16 cellular contexts compared by ENCODE assay signal in genomic region chr5:150846301-150846650, GRCh38. TPM values are rescaled to one million over a fixed set of nuclear protein-coding genes. Genes with fewer than 3 reads are reported as not detected.
DNase-seq lines count a peak whose midpoint lies in the region; ATAC-seq and TF ChIP-seq lines count a peak whose summit lies in the region.
"Not testable (repeated sequence)": the region's sequence is repeated elsewhere in the genome, so short reads cannot be mapped to it uniquely, and the experiment has no call there.
"Had no signal": no experiment of that assay in that cellular context is flagged by ENCODE, and none has a peak within 500 bp of the region (broad histone marks: within the 10 kb centered on the region; RNA-seq: fewer than 3 reads in every experiment).

A gene with protein sequence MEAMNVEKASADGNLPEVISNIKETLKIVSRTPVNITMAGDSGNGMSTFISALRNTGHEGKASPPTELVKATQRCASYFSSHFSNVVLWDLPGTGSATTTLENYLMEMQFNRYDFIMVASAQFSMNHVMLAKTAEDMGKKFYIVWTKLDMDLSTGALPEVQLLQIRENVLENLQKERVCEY (plus strand): TSS chr5:150846521. CDS start chr5:150848124, 1,603 bp downstream.

- H4K20me1 ChIP-seq in HCT116 (ENCODE audit: insufficient read depth), result not testable (repeated sequence)

- peak within 1 kb of the TSS; percentile 54 for H3K4me3 ChIP-seq in CD4-positive, CD25-positive, alpha-beta regulatory T cell (ENCODE audit: low read depth, low read length)
- H3K4me3 ChIP-seq in HCT116 (replicated peaks in 1 of 2; ENCODE audit: low read depth in 1 of 2, low read length in 2 of 2), result not testable (repeated sequence)
- H3K4me3 ChIP-seq in Panc1 (ENCODE audit: low read depth in 2 of 2, low read length in 2 of 2), result peak within 1 kb of the TSS; percentile 5 to 37; a peak in 3 of 4 replicates
- H3K4me3 ChIP-seq in naive thymus-derived CD4-positive, alpha-beta T cell (ENCODE audit: low read length), result peak within 1 kb of the TSS; percentile 38

- peak in 2 of 3 donors; percentile 6 to 48 for DNase-seq in CD4-positive, CD25-positive, alpha-beta regulatory T cell
- not testable (repeated sequence) for DNase-seq in HCT116 (ENCODE audit: low read depth, low spot score); Panc1 (ENCODE audit: low read depth, low spot score); activated CD4-positive, alpha-beta T cell treated with anti-CD3 and anti-CD28 coated beads, Interleukin-2, amount 10 ng/mL, durations not matched to agents 24 days and 14 days
- DNase-seq in activated T-helper 2 cell treated with anti-CD3 and anti-CD28 coated beads, Interferon-gamma antibody, Interleukin-2, Interleukin-4, amounts not matched to agents 10 μg/mL and 5 μg/mL and 100 μg/mL, durations not matched to agents 14 hours and 24 hours and 36 hours (ENCODE audit: low spot score), result peak; percentile 35
- DNase-seq in central memory CD8-positive, alpha-beta T cell (ENCODE audit: low spot score in 2 of 2), result peak in 1 of 2 donors; percentile 40
- DNase-seq in naive thymus-derived CD4-positive, alpha-beta T cell, result peak in 7 of 9 donors; percentile 15 to 48 (median 39)
- DNase-seq in stimulated activated naive CD4-positive, alpha-beta T cell (lab: John Stamatoyannopoulos, UW), result peak; percentile 10 to 67 (median 38)

- not testable (repeated sequence) for H3K36me3 Mint-ChIP-seq in CD4-positive, CD25-positive, alpha-beta regulatory T cell; activated CD4-positive, alpha-beta T cell treated with anti-CD3 and anti-CD28 coated beads, Interleukin-2, amount 10 ng/mL, durations not matched to agents 24 days and 14 days (ENCODE audit: low read depth); activated T-helper 2 cell treated with anti-CD3 and anti-CD28 coated beads, Interferon-gamma antibody, Interleukin-2, Interleukin-4, amounts not matched to agents 10 μg/mL and 5 μg/mL and 100 μg/mL, durations not matched to agents 14 hours and 24 hours and 36 hours (ENCODE audit: low read depth); central memory CD8-positive, alpha-beta T cell (ENCODE audit: insufficient read depth); naive thymus-derived CD4-positive, alpha-beta T cell

- intact Hi-C loops in HCT116 (cut with micrococcal nuclease) (loop anchor here (2.0 to 5.0 kb wide), 2 partner anchors 145 to 189 kb away; partner anchors contain the start of gene RBM22), Panc1 (cut with micrococcal nuclease; ENCODE audit: unreplicated experiment) (loop anchor here (2.0 to 5.0 kb wide), 2 partner anchors 45 to 284 kb away; no protein-coding TSS in a partner anchor)
- intact Hi-C loops in activated CD4-positive, alpha-beta T cell treated with anti-CD3 and anti-CD28 coated beads, Interleukin-2, amount 10 ng/mL, durations not matched to agents 24 days and 14 days (cut with micrococcal nuclease), result loop anchor here (2.0 to 10.0 kb wide), 4 partner anchors 55 to 407 kb away; partner anchors contain the start of genes ANXA6 and GM2A
- intact Hi-C loops in activated T-helper 2 cell treated with anti-CD3 and anti-CD28 coated beads, Interferon-gamma antibody, Interleukin-2, Interleukin-4, amounts not matched to agents 10 μg/mL and 5 μg/mL and 100 μg/mL, durations not matched to agents 14 hours and 24 hours and 36 hours (cut with micrococcal nuclease), result loop anchor here (1.0 to 2.0 kb wide), 4 partner anchors 55 to 387 kb away; partner anchors contain the start of gene RBM22
- intact Hi-C loops in naive thymus-derived CD4-positive, alpha-beta T cell (cut with micrococcal nuclease), result loop anchor here (1.0 to 5.0 kb wide), 3 partner anchors 63 to 311 kb away; partner anchors contain the start of gene ANXA6 (in 1 of the 2)

- H3K9me2 ChIP-seq in HCT116 (ENCODE audit: insufficient read depth), result not testable (repeated sequence)

- H3K36me3 ChIP-seq in CD4-positive, CD25-positive, alpha-beta regulatory T cell (ENCODE audit: control insufficient read depth, insufficient read depth, low read length); HCT116 (ENCODE audit: control insufficient read depth in 1 of 2, insufficient read depth in 2 of 2, low read length in 2 of 2); Panc1 (ENCODE audit: control insufficient read depth, insufficient read depth, low read length); naive thymus-derived CD4-positive, alpha-beta T cell (ENCODE audit: control insufficient read depth in 2 of 3, insufficient read depth in 3 of 3, low read length in 3 of 3): not testable (repeated sequence)

- H3K4me3 Mint-ChIP-seq in CD4-positive, CD25-positive, alpha-beta regulatory T cell, result peak within 1 kb of the TSS; percentile 3 to 93 (median 86)
- H3K4me3 Mint-ChIP-seq in activated CD4-positive, alpha-beta T cell treated with anti-CD3 and anti-CD28 coated beads, Interleukin-2, amount 10 ng/mL, durations not matched to agents 24 days and 14 days, result peak within 1 kb of the TSS; percentile 80
- H3K4me3 Mint-ChIP-seq in activated T-helper 2 cell treated with anti-CD3 and anti-CD28 coated beads, Interferon-gamma antibody, Interleukin-2, Interleukin-4, amounts not matched to agents 10 μg/mL and 5 μg/mL and 100 μg/mL, durations not matched to agents 14 hours and 24 hours and 36 hours (ENCODE audit: low read depth), result peak within 1 kb of the TSS; percentile 73
- H3K4me3 Mint-ChIP-seq in central memory CD8-positive, alpha-beta T cell, result peak within 1 kb of the TSS; percentile 73
- H3K4me3 Mint-ChIP-seq in naive thymus-derived CD4-positive, alpha-beta T cell, result peak within 1 kb of the TSS; percentile 65 to 93 (median 88)

- H3K27me3 ChIP-seq in CD4-positive, CD25-positive, alpha-beta regulatory T cell (ENCODE audit: control insufficient read depth, insufficient read depth, low read length); HCT116 (ENCODE audit: insufficient read depth, low read length); Panc1 (ENCODE audit: control insufficient read depth, insufficient read depth, low read length); naive thymus-derived CD4-positive, alpha-beta T cell (ENCODE audit: control insufficient read depth in 2 of 2, insufficient read depth in 2 of 2, low read length in 2 of 2): not testable (repeated sequence)

- in situ Hi-C loops in Panc1 (cut with HindIII; ENCODE audit: low pct_unique_long_range_greater_than_20kb, low sequenced_read_pairs), result not testable (repeated sequence)

- not testable (repeated sequence) for H3K9ac ChIP-seq in HCT116 (ENCODE audit: low read length)

- not testable (repeated sequence) for ATAC-seq in CD4-positive, CD25-positive, alpha-beta regulatory T cell (ENCODE audit: low read depth in 2 of 2); HCT116; Panc1; naive thymus-derived CD4-positive, alpha-beta T cell
- peak; percentile 45 for ATAC-seq in central memory CD8-positive, alpha-beta T cell (replicated peaks; ENCODE audit: extremely low read depth, poor library complexity, severe bottlenecking)

- not testable (repeated sequence) for TF ChIP-seq CTCF in HCT116 (IDR thresholded peaks at IDR 0.05 in 2 of 3, conservative IDR thresholded peaks at IDR 0.05 in 1 of 3; ENCODE audit: borderline replicate concordance in 1 of 3, insufficient read depth in 1 of 3, low read depth in 2 of 3, low read length in 2 of 3); Panc1 (IDR thresholded peaks at IDR 0.05)

- peaks cover 6 to 19% (median 11%) of the 10 kb centered on the region in 4 donors for H3K4me1 Mint-ChIP-seq in CD4-positive, CD25-positive, alpha-beta regulatory T cell
- peaks cover 30% of the 10 kb centered on the region for H3K4me1 Mint-ChIP-seq in activated CD4-positive, alpha-beta T cell treated with anti-CD3 and anti-CD28 coated beads, Interleukin-2, amount 10 ng/mL, durations not matched to agents 24 days and 14 days
- H3K4me1 Mint-ChIP-seq in activated T-helper 2 cell treated with anti-CD3 and anti-CD28 coated beads, Interferon-gamma antibody, Interleukin-2, Interleukin-4, amounts not matched to agents 10 μg/mL and 5 μg/mL and 100 μg/mL, durations not matched to agents 14 hours and 24 hours and 36 hours (ENCODE audit: low read depth), result peaks cover 18% of the 10 kb centered on the region
- H3K4me1 Mint-ChIP-seq in central memory CD8-positive, alpha-beta T cell, result peaks cover 21% of the 10 kb centered on the region
- peaks cover 6 to 30% (median 19%) of the 10 kb centered on the region in 7 donors for H3K4me1 Mint-ChIP-seq in naive thymus-derived CD4-positive, alpha-beta T cell

- BruUV-seq in HCT116 (replicated peaks; lab: Mats Ljungman, UMichigan); Panc1 (replicated peaks; lab: Mats Ljungman, UMichigan): not testable (repeated sequence)

- H2AFZ ChIP-seq in HCT116 (ENCODE audit: low read depth, low read length, poor library complexity, severe bottlenecking), result peak within 1 kb of the TSS; percentile 84

- not testable (repeated sequence) for H3K27me3 Mint-ChIP-seq in CD4-positive, CD25-positive, alpha-beta regulatory T cell; activated CD4-positive, alpha-beta T cell treated with anti-CD3 and anti-CD28 coated beads, Interleukin-2, amount 10 ng/mL, durations not matched to agents 24 days and 14 days; activated T-helper 2 cell treated with anti-CD3 and anti-CD28 coated beads, Interferon-gamma antibody, Interleukin-2, Interleukin-4, amounts not matched to agents 10 μg/mL and 5 μg/mL and 100 μg/mL, durations not matched to agents 14 hours and 24 hours and 36 hours (ENCODE audit: low read depth); central memory CD8-positive, alpha-beta T cell; naive thymus-derived CD4-positive, alpha-beta T cell

- not testable (repeated sequence) for H3K9me3 Mint-ChIP-seq in CD4-positive, CD25-positive, alpha-beta regulatory T cell; activated CD4-positive, alpha-beta T cell treated with anti-CD3 and anti-CD28 coated beads, Interleukin-2, amount 10 ng/mL, durations not matched to agents 24 days and 14 days; activated T-helper 2 cell treated with anti-CD3 and anti-CD28 coated beads, Interferon-gamma antibody, Interleukin-2, Interleukin-4, amounts not matched to agents 10 μg/mL and 5 μg/mL and 100 μg/mL, durations not matched to agents 14 hours and 24 hours and 36 hours; central memory CD8-positive, alpha-beta T cell; naive thymus-derived CD4-positive, alpha-beta T cell

- H3K9me3 ChIP-seq in CD4-positive, CD25-positive, alpha-beta regulatory T cell (ENCODE audit: control insufficient read depth in 2 of 2, low read length in 2 of 2); HCT116 (ENCODE audit: control insufficient read depth in 1 of 2, insufficient read depth in 1 of 2, low read depth in 1 of 2, low read length in 2 of 2); Panc1 (ENCODE audit: control insufficient read depth, insufficient read depth, low read depth, low read length); naive thymus-derived CD4-positive, alpha-beta T cell (ENCODE audit: control insufficient read depth in 2 of 3, low read length in 3 of 3): not testable (repeated sequence)

- CTCF ChIA-PET in HCT116 (lab: Charles Lee), result interaction anchor here (0.7 to 2.6 kb wide), 5 partner anchors 41 to 387 kb away, joined by 3 to 26 read pairs (median 4); partner anchors contain the start of gene RBM22
- CTCF ChIA-PET in Panc1 (lab: Charles Lee), result interaction anchor here (1.5 to 2.4 kb wide), 4 partner anchors 45 to 269 kb away, joined by 4 to 25 read pairs (median 4); partner anchors contain the start of genes RBM22 and SMIM3
- CTCF ChIA-PET in naive thymus-derived CD4-positive, alpha-beta T cell (lab: Charles Lee), result interaction anchor here (0.9 to 3.4 kb wide), 23 partner anchors 8 to 391 kb away, joined by 3 to 59 read pairs (median 5); partner anchors contain the start of genes RBM22 and SMIM3

- POLR2A ChIA-PET in HCT116 (lab: Charles Lee), result not testable (repeated sequence)
- POLR2A ChIA-PET in Panc1 (lab: Charles Lee), result interaction anchor here (0.7 kb wide), 1 partner anchor 202 kb away, joined by 4 read pairs; no protein-coding TSS in a partner anchor
- POLR2A ChIA-PET in naive thymus-derived CD4-positive, alpha-beta T cell (lab: Charles Lee), result interaction anchor here (1.1 to 2.2 kb wide), 9 partner anchors 41 to 286 kb away, joined by 3 to 11 read pairs (median 6); partner anchors contain the start of genes RBM22 and SMIM3

- TF ChIP-seq RAD21 in HCT116 (IDR thresholded peaks at IDR 0.05; ENCODE audit: low read depth), result not testable (repeated sequence)

- H3K27ac Mint-ChIP-seq in CD4-positive, CD25-positive, alpha-beta regulatory T cell, result peak within 1 kb of the TSS; percentile 78 to 84 (median 82)
- peak within 1 kb of the TSS; percentile 85 for H3K27ac Mint-ChIP-seq in activated CD4-positive, alpha-beta T cell treated with anti-CD3 and anti-CD28 coated beads, Interleukin-2, amount 10 ng/mL, durations not matched to agents 24 days and 14 days
- peak within 1 kb of the TSS; percentile 67 for H3K27ac Mint-ChIP-seq in activated T-helper 2 cell treated with anti-CD3 and anti-CD28 coated beads, Interferon-gamma antibody, Interleukin-2, Interleukin-4, amounts not matched to agents 10 μg/mL and 5 μg/mL and 100 μg/mL, durations not matched to agents 14 hours and 24 hours and 36 hours
- H3K27ac Mint-ChIP-seq in central memory CD8-positive, alpha-beta T cell (ENCODE audit: low read depth), result peak within 1 kb of the TSS; percentile 64
- peak within 1 kb of the TSS; percentile 65 to 94 (median 88) for H3K27ac Mint-ChIP-seq in naive thymus-derived CD4-positive, alpha-beta T cell

- not testable (repeated sequence) for H3K4me1 ChIP-seq in CD4-positive, CD25-positive, alpha-beta regulatory T cell (ENCODE audit: control insufficient read depth, insufficient read depth, low read length, poor library complexity, severe bottlenecking); HCT116 (ENCODE audit: control insufficient read depth in 1 of 2, insufficient read depth in 2 of 2, low read length in 2 of 2); Panc1 (ENCODE audit: control insufficient read depth, insufficient read depth, low read length); naive thymus-derived CD4-positive, alpha-beta T cell (ENCODE audit: control insufficient read depth in 2 of 2, insufficient read depth in 2 of 2, low read length in 2 of 2)

- H3K79me2 ChIP-seq in HCT116 (ENCODE audit: insufficient read depth, low read length), result not testable (repeated sequence)

- RAD21 ChIA-PET in HCT116 (lab: Charles Lee; ENCODE audit: low non-redundant PET in 1 of 2, low total read pairs in 2 of 2, uncharacterized antibody in 2 of 2, unreplicated experiment in 2 of 2), result interaction anchor here (1.1 to 1.6 kb wide), 3 partner anchors 146 to 286 kb away, joined by 3 to 5 read pairs (median 3); partner anchors contain the start of gene RBM22 (in 1 of the 2)

- H3K27ac ChIP-seq in CD4-positive, CD25-positive, alpha-beta regulatory T cell (ENCODE audit: insufficient read depth, low read length, poor library complexity, severe bottlenecking), result peak within 1 kb of the TSS; percentile 37
- H3K27ac ChIP-seq in HCT116 (ENCODE audit: low read depth, low read length); Panc1 (ENCODE audit: low read length): not testable (repeated sequence)
- peak within 1 kb of the TSS; percentile 52 for H3K27ac ChIP-seq in naive thymus-derived CD4-positive, alpha-beta T cell (ENCODE audit: low read depth, low read length)

- not testable (repeated sequence) for TF ChIP-seq POLR2A in HCT116 (IDR thresholded peaks at IDR 0.05; ENCODE audit: borderline replicate concordance, extremely low read depth, insufficient read depth, insufficient read length)

- not testable (repeated sequence) for H3K4me2 ChIP-seq in HCT116 (ENCODE audit: low read length)

RNA-seq across cellular contexts. Expression of the gene that starts here (rescaled TPM):
- total RNA-seq in CD4-positive, CD25-positive, alpha-beta regulatory T cell, result 1.8 TPM
- 1 to 10 TPM in 2 of 4 donors, under 1 TPM in 2; 0.37 to 1.9 (median 1.4) TPM for polyA plus RNA-seq in CD4-positive, CD25-positive, alpha-beta regulatory T cell
- not detected for total RNA-seq in HCT116 (2021; ENCODE audit: unreplicated experiment)
- 0.14 and 0.33 TPM in 2 replicates for polyA plus RNA-seq in HCT116 (2012)
- 0.18 TPM for total RNA-seq in Panc1 (2021; ENCODE audit: unreplicated experiment)
- not detected for polyA plus RNA-seq in Panc1 (2012; ENCODE audit: insufficient read length)
- 0.91 and 1.2 TPM in 2 replicates for total RNA-seq in activated CD4-positive, alpha-beta T cell treated with anti-CD3 and anti-CD28 coated beads, Interleukin-2, amount 10 ng/mL, durations not matched to agents 24 days and 14 days
- 1.7 and 1.8 TPM in 2 replicates for total RNA-seq in activated T-helper 2 cell treated with anti-CD3 and anti-CD28 coated beads, Interferon-gamma antibody, Interleukin-2, Interleukin-4, amounts not matched to agents 10 μg/mL and 5 μg/mL and 100 μg/mL, durations not matched to agents 14 hours and 24 hours and 36 hours
- total RNA-seq in naive thymus-derived CD4-positive, alpha-beta T cell, result 1 to 10 TPM; 1.1 to 3.6 (median 2.7) TPM
- 1 to 10 TPM; 1.2 to 1.5 TPM for polyA plus RNA-seq in naive thymus-derived CD4-positive, alpha-beta T cell
- total RNA-seq: endothelial cell of umbilical vein, gastroesophageal sphincter, hepatocyte, left cardiac atrium, occipital lobe, pulmonary artery endothelial cell, tibial nerve had no signal
- polyA plus RNA-seq: A549, endothelial cell of umbilical vein, hepatocyte had no signal
